18 cellular contexts compared by ENCODE assay signal in genomic region chr6:53344993-53345392, GRCh38. TPM values are rescaled to one million over a fixed set of nuclear protein-coding genes. Genes with fewer than 3 reads are reported as not detected.
DNase-seq lines count a peak whose midpoint lies in the region; ATAC-seq and TF ChIP-seq lines count a peak whose summit lies in the region.
"Had no signal": no experiment of that assay in that cellular context is flagged by ENCODE, and none has a peak within 500 bp of the region (broad histone marks: within the 10 kb centered on the region; RNA-seq: fewer than 3 reads in every experiment).

No MANE protein-coding gene starts in this region.

- H3K4me1 ChIP-seq in KMS-11 (ENCODE audit: low read depth, poor library complexity, severe bottlenecking) = peaks cover 50% of the 10 kb centered on the region
- peaks cover 3% of the 10 kb centered on the region for H3K4me1 ChIP-seq in endodermal cell (ENCODE audit: control insufficient read depth, insufficient read depth, low read length)

- no peak for ATAC-seq in activated CD8-positive, alpha-beta memory T cell treated with anti-CD3 and anti-CD28 coated beads, Interleukin-2, amount 10 ng/mL, durations not matched to agents 7 days and 5 days
- no peak for ATAC-seq in activated naive CD8-positive, alpha-beta T cell treated with anti-CD3 and anti-CD28 coated beads, Interleukin-2, amount 10 ng/mL, durations not matched to agents 7 days and 5 days (ENCODE audit: low read depth)
- ATAC-seq in stimulated activated effector memory CD8-positive, alpha-beta T cell treated with anti-CD3 and anti-CD28 coated beads, Interleukin-12 subunit alpha, Interleukin-12 subunit beta, amount 100 ng/mL, for 72 hours = no peak
- no peak for ATAC-seq in GM18511 (IDR thresholded peaks at IDR 0.05; ENCODE audit: unreplicated experiment)
- ATAC-seq: body of pancreas had no signal

- TF ChIP-seq CTCF in KMS-11 (conservative IDR thresholded peaks at IDR 0.05; ENCODE audit: low read depth, low read length) (no peak), endodermal cell (conservative IDR thresholded peaks at IDR 0.05) (no peak)

- H3K27me3 Mint-ChIP-seq in activated CD8-positive, alpha-beta memory T cell treated with anti-CD3 and anti-CD28 coated beads, Interleukin-2, amount 10 ng/mL, durations not matched to agents 7 days and 5 days = no peaks in the 10 kb centered on the region
- no peaks in the 10 kb centered on the region for H3K27me3 Mint-ChIP-seq in activated naive CD8-positive, alpha-beta T cell treated with anti-CD3 and anti-CD28 coated beads, Interleukin-2, amount 10 ng/mL, durations not matched to agents 7 days and 5 days
- H3K27me3 Mint-ChIP-seq in endodermal cell (ENCODE audit: insufficient read depth) = peaks cover 5% of the 10 kb centered on the region

- no peak overlapping the region for H3K4me3 ChIP-seq in KMS-11 (IDR thresholded peaks at IDR 0.05; ENCODE audit: insufficient read depth, low read depth, low read length)
- no peak overlapping the region for H3K4me3 ChIP-seq in endodermal cell (ENCODE audit: low read length)
- H3K4me3 ChIP-seq: body of pancreas, esophagus squamous epithelium, upper lobe of left lung had no signal

- H4K20me1 ChIP-seq in KMS-11 (ENCODE audit: insufficient read depth) = peaks cover 39% of the 10 kb centered on the region

- H3K4me1 Mint-ChIP-seq in activated CD8-positive, alpha-beta memory T cell treated with anti-CD3 and anti-CD28 coated beads, Interleukin-2, amount 10 ng/mL, durations not matched to agents 7 days and 5 days = peaks cover 75% of the 10 kb centered on the region
- peaks cover 55% of the 10 kb centered on the region for H3K4me1 Mint-ChIP-seq in activated naive CD8-positive, alpha-beta T cell treated with anti-CD3 and anti-CD28 coated beads, Interleukin-2, amount 10 ng/mL, durations not matched to agents 7 days and 5 days
- peaks cover 68% of the 10 kb centered on the region for H3K4me1 Mint-ChIP-seq in stimulated activated effector memory CD8-positive, alpha-beta T cell treated with anti-CD3 and anti-CD28 coated beads, Interleukin-12 subunit alpha, Interleukin-12 subunit beta, amount 100 ng/mL, for 72 hours
- H3K4me1 Mint-ChIP-seq in endodermal cell = peaks cover 33% of the 10 kb centered on the region

- H3K36me3 ChIP-seq in KMS-11 (ENCODE audit: insufficient read depth) = no peaks in the 10 kb centered on the region
- peaks cover 6% of the 10 kb centered on the region for H3K36me3 ChIP-seq in endodermal cell (ENCODE audit: control insufficient read depth, insufficient read depth, low read length)
- H3K36me3 ChIP-seq: esophagus squamous epithelium, upper lobe of left lung had no signal

- POLR2A ChIA-PET in activated naive CD8-positive, alpha-beta T cell treated with anti-CD3 and anti-CD28 coated beads, Interleukin-2, amount 10 ng/mL, durations not matched to agents 7 days and 5 days (lab: Charles Lee) = interaction anchor here (1.8 to 2.2 kb wide), 3 partner anchors 9 to 44 kb away, joined by 4 to 12 read pairs (median 6); no protein-coding TSS in a partner anchor

- no peaks in the 10 kb centered on the region for H3K9me3 ChIP-seq in endodermal cell (ENCODE audit: control insufficient read depth, low read length)
- H3K9me3 ChIP-seq: body of pancreas, esophagus squamous epithelium, upper lobe of left lung had no signal

- CTCF ChIA-PET in activated CD8-positive, alpha-beta memory T cell treated with anti-CD3 and anti-CD28 coated beads, Interleukin-2, amount 10 ng/mL, durations not matched to agents 7 days and 5 days (lab: Charles Lee) = interaction anchor here (0.7 to 1.1 kb wide), 4 partner anchors 9 to 141 kb away, joined by 3 read pairs; no protein-coding TSS in a partner anchor

- no peak overlapping the region for H2AFZ ChIP-seq in KMS-11 (ENCODE audit: low read depth)

- peak overlapping the region; percentile 25 for H3K27ac Mint-ChIP-seq in activated CD8-positive, alpha-beta memory T cell treated with anti-CD3 and anti-CD28 coated beads, Interleukin-2, amount 10 ng/mL, durations not matched to agents 7 days and 5 days
- H3K27ac Mint-ChIP-seq in activated naive CD8-positive, alpha-beta T cell treated with anti-CD3 and anti-CD28 coated beads, Interleukin-2, amount 10 ng/mL, durations not matched to agents 7 days and 5 days = peak overlapping the region; percentile 67
- H3K27ac Mint-ChIP-seq in stimulated activated effector memory CD8-positive, alpha-beta T cell treated with anti-CD3 and anti-CD28 coated beads, Interleukin-12 subunit alpha, Interleukin-12 subunit beta, amount 100 ng/mL, for 72 hours = peak overlapping the region; percentile 88
- H3K27ac Mint-ChIP-seq in endodermal cell = no peak overlapping the region

- no peak for DNase-seq in activated CD8-positive, alpha-beta memory T cell treated with anti-CD3 and anti-CD28 coated beads, Interleukin-2, amount 10 ng/mL, durations not matched to agents 7 days and 5 days
- DNase-seq in activated CD8-positive, alpha-beta memory T cell treated with anti-CD3 and anti-CD28 coated beads, Interleukin-2, amount 50 U/mL, for 4 hours = no peak
- no peak for DNase-seq in activated naive CD8-positive, alpha-beta T cell treated with anti-CD3 and anti-CD28 coated beads, Interleukin-2, amount 10 ng/mL, durations not matched to agents 7 days and 5 days
- DNase-seq in stimulated activated effector memory CD8-positive, alpha-beta T cell treated with anti-CD3 and anti-CD28 coated beads, Interleukin-12 subunit alpha, Interleukin-12 subunit beta, amount 100 ng/mL, for 72 hours (ENCODE audit: low spot score in 2 of 2) = no peak
- DNase-seq in endodermal cell (no peak), AG08395 (ENCODE audit: low spot score) (no peak)
- DNase-seq: ACHN; body of pancreas; dermis blood vessel endothelial cell; esophagus squamous epithelium; islet precursor cell; NCI-H2081; NCI-H524 treated with DMSO at 0.1 percent for 48 hours; occipital lobe; stimulated activated CD4-positive, alpha-beta T cell treated with anti-CD3 and anti-CD28 coated beads, Interleukin-2, amount 100 ng/mL, for 48 hours; upper lobe of left lung had no signal

- no peak overlapping the region for H3K9ac ChIP-seq in KMS-11
- H3K9ac ChIP-seq in endodermal cell (ENCODE audit: extremely low read depth, low read length, poor library complexity, severe bottlenecking) = no peak overlapping the region

- 0 out of 2 replicates have a peak overlapping the region, but pooled peaks have one; percentile 6 for H3K4me2 ChIP-seq in KMS-11

- no peak overlapping the region for H3K27ac ChIP-seq in KMS-11
- H3K27ac ChIP-seq in endodermal cell (ENCODE audit: low read depth, low read length) = no peak overlapping the region
- H3K27ac ChIP-seq: body of pancreas, esophagus squamous epithelium, upper lobe of left lung had no signal

- no peaks in the 10 kb centered on the region for H3K9me3 Mint-ChIP-seq in activated CD8-positive, alpha-beta memory T cell treated with anti-CD3 and anti-CD28 coated beads, Interleukin-2, amount 10 ng/mL, durations not matched to agents 7 days and 5 days (ENCODE audit: low read depth)
- no peaks in the 10 kb centered on the region for H3K9me3 Mint-ChIP-seq in activated naive CD8-positive, alpha-beta T cell treated with anti-CD3 and anti-CD28 coated beads, Interleukin-2, amount 10 ng/mL, durations not matched to agents 7 days and 5 days
- H3K9me3 Mint-ChIP-seq in stimulated activated effector memory CD8-positive, alpha-beta T cell treated with anti-CD3 and anti-CD28 coated beads, Interleukin-12 subunit alpha, Interleukin-12 subunit beta, amount 100 ng/mL, for 72 hours = no peaks in the 10 kb centered on the region
- no peaks in the 10 kb centered on the region for H3K9me3 Mint-ChIP-seq in endodermal cell

- no peaks in the 10 kb centered on the region for H3K27me3 ChIP-seq in KMS-11 (ENCODE audit: insufficient read depth, low read depth)
- H3K27me3 ChIP-seq in endodermal cell (ENCODE audit: control insufficient read depth, insufficient read depth, low read length, poor library complexity, severe bottlenecking) = no peaks in the 10 kb centered on the region
- H3K27me3 ChIP-seq: body of pancreas, esophagus squamous epithelium, upper lobe of left lung had no signal

- H3K4me3 Mint-ChIP-seq in activated CD8-positive, alpha-beta memory T cell treated with anti-CD3 and anti-CD28 coated beads, Interleukin-2, amount 10 ng/mL, durations not matched to agents 7 days and 5 days = peak overlapping the region; percentile 4
- peak overlapping the region; percentile 66 for H3K4me3 Mint-ChIP-seq in activated naive CD8-positive, alpha-beta T cell treated with anti-CD3 and anti-CD28 coated beads, Interleukin-2, amount 10 ng/mL, durations not matched to agents 7 days and 5 days
- peak overlapping the region; percentile 47 for H3K4me3 Mint-ChIP-seq in stimulated activated effector memory CD8-positive, alpha-beta T cell treated with anti-CD3 and anti-CD28 coated beads, Interleukin-12 subunit alpha, Interleukin-12 subunit beta, amount 100 ng/mL, for 72 hours
- H3K4me3 Mint-ChIP-seq in endodermal cell = no peak overlapping the region

- H3K79me2 ChIP-seq in KMS-11 (ENCODE audit: insufficient read depth, low read depth) = peaks cover 79% of the 10 kb centered on the region

- H3K36me3 Mint-ChIP-seq in activated CD8-positive, alpha-beta memory T cell treated with anti-CD3 and anti-CD28 coated beads, Interleukin-2, amount 10 ng/mL, durations not matched to agents 7 days and 5 days = peaks cover 26% of the 10 kb centered on the region
- H3K36me3 Mint-ChIP-seq in activated naive CD8-positive, alpha-beta T cell treated with anti-CD3 and anti-CD28 coated beads, Interleukin-2, amount 10 ng/mL, durations not matched to agents 7 days and 5 days = peaks cover 14% of the 10 kb centered on the region
- H3K36me3 Mint-ChIP-seq in stimulated activated effector memory CD8-positive, alpha-beta T cell treated with anti-CD3 and anti-CD28 coated beads, Interleukin-12 subunit alpha, Interleukin-12 subunit beta, amount 100 ng/mL, for 72 hours = peaks cover 20% of the 10 kb centered on the region
- peaks cover 3% of the 10 kb centered on the region for H3K36me3 Mint-ChIP-seq in endodermal cell (ENCODE audit: low read depth)

RNA-seq across cellular contexts. Expression of gene ELOVL5, which starts 3.8 kb away (rescaled TPM):
- 100 to 1,000 TPM; 113 to 117 TPM for total RNA-seq in activated CD8-positive, alpha-beta memory T cell treated with anti-CD3 and anti-CD28 coated beads, Interleukin-2, amount 10 ng/mL, durations not matched to agents 7 days and 5 days
- total RNA-seq in activated naive CD8-positive, alpha-beta T cell treated with anti-CD3 and anti-CD28 coated beads, Interleukin-2, amount 10 ng/mL, durations not matched to agents 7 days and 5 days = 100 to 1,000 TPM; 101 to 110 TPM
- 100 to 1,000 TPM; 103 to 108 TPM for total RNA-seq in endodermal cell
- 140 TPM for polyA plus RNA-seq in endodermal cell (2013, experiment 1 of 2)
- 132 TPM for polyA plus RNA-seq in endodermal cell (2013, experiment 2 of 2)
